28 cellular contexts compared by ENCODE assay signal in genomic region chr2:239469101-239469960, GRCh38.
DNase-seq lines count a peak whose midpoint lies in the region; ATAC-seq and TF ChIP-seq lines count a peak whose summit lies in the region.
"Had no signal": no experiment of that assay in that cellular context is flagged by ENCODE, and none has a peak within 500 bp of the region (broad histone marks: within the 10 kb centered on the region; RNA-seq: fewer than 3 reads in every experiment).

No MANE protein-coding gene starts in this region.

- TF ChIP-seq POLR2A in vagina (IDR thresholded peaks at IDR 0.05): no peak

- H3K27me3 ChIP-seq in vagina: no peaks in the 10 kb centered on the region
- H3K27me3 ChIP-seq: BLaER1 treated with 17β-estradiol and CSF1 and Interleukin-3, amounts not matched to agents 10 nM and 100 nM had no signal

- no peak overlapping the region for H3K4me3 ChIP-seq in vagina
- H3K4me3 ChIP-seq: A549; BLaER1 treated with 17β-estradiol and CSF1 and Interleukin-3, amounts not matched to agents 10 nM and 100 nM; GM12878 had no signal

- intact Hi-C loops in Right ventricle myocardium inferior (cut with DNase I): no loop called here
- intact Hi-C loops in left cardiac atrium (cut with DNase I): no loop called here
- intact Hi-C loops in posterior vena cava (cut with DNase I): no loop called here
- intact Hi-C loops in vagina (cut with DNase I): no loop called here

- TF ChIP-seq CTCF in vagina (IDR thresholded peaks at IDR 0.05): no peak

- no peaks in the 10 kb centered on the region for H3K36me3 ChIP-seq in vagina
- H3K36me3 ChIP-seq: BLaER1 treated with 17β-estradiol and CSF1 and Interleukin-3, amounts not matched to agents 10 nM and 100 nM had no signal

- H3K9me3 ChIP-seq in vagina: no peaks in the 10 kb centered on the region

- no peak overlapping the region for H3K27ac ChIP-seq in vagina
- H3K27ac ChIP-seq: A549; BLaER1 treated with 17β-estradiol and CSF1 and Interleukin-3, amounts not matched to agents 10 nM and 100 nM had no signal

- peaks cover 20% of the 10 kb centered on the region for H3K4me1 ChIP-seq in vagina

- DNase-seq in Right ventricle myocardium inferior (ENCODE audit: missing footprints) (peak; percentile 51), left cardiac atrium (no peak), ecto neural progenitor cell (ENCODE audit: low spot score) (peak; percentile 40), posterior vena cava (ENCODE audit: low spot score) (peak; percentile 56), vagina (ENCODE audit: extremely low spot score in 2 of 2) (peak; percentile 58 to 74), NCI-H2107 (lab: John Stamatoyannopoulos, UW) (no peak)
- DNase-seq: AML-193; CD4-positive, alpha-beta memory T cell; COR-L47; DMS79; EL; GDM1; GOT3; HCEC 1CT; NCI-H1048; NCI-H1417; NCI-H1694; NCI-H2081; NCI-H2171; NCI-H226; NCI-H510A; NCI-H69; RPMI8226; SHP77 had no signal

- ATAC-seq in Right ventricle myocardium inferior: no peak
- ATAC-seq in left cardiac atrium: no peak
- no peak for ATAC-seq in HG02852 (IDR thresholded peaks at IDR 0.05; ENCODE audit: unreplicated experiment)
- ATAC-seq: A549, GM12878 had no signal

Comparison
In these comparisons a context has a peak if more than half of its experiments do, and no peak if none do; other contexts are left out.
1. DNase-seq: peak in Right ventricle myocardium inferior (single experiment), ecto neural progenitor cell (single experiment), posterior vena cava (single experiment) and vagina (2 of 2); none in left cardiac atrium (single experiment) and NCI-H2107 (single experiment).